9 cellular contexts compared by ENCODE assay signal in genomic region chr1:39269349-39269748, GRCh38.
DNase-seq lines count a peak whose midpoint lies in the region; ATAC-seq, FAIRE-seq and TF ChIP-seq lines count a peak whose summit lies in the region.
"Had no signal": no experiment of that assay in that cellular context is flagged by ENCODE, and none has a peak within 500 bp of the region (broad histone marks: within the 10 kb centered on the region; RNA-seq: fewer than 3 reads in every experiment).

No MANE protein-coding gene starts in this region.

- no peak for TF ChIP-seq RAD21 in HepG2 (CRISPR knock-in tag; IDR thresholded peaks at IDR 0.05)

- FAIRE-seq in HepG2 (lab: Jason Lieb, UNC), result no peak

- no peak for ATAC-seq in HepG2

- H3K36me3 ChIP-seq in HepG2 (replicated peaks in 1 of 2; ENCODE audit: control insufficient read depth in 1 of 2, insufficient read depth in 2 of 2, low read length in 2 of 2), result peaks cover 2 to 5% of the 10 kb centered on the region in 2 experiments; a peak in 2 of 5 replicates

- no peak overlapping the region for H3K9ac ChIP-seq in HepG2 (ENCODE audit: insufficient read depth, low read depth, low read length)

- POLR2A ChIA-PET in HepG2 (lab: Yijun Ruan, JAX), result interaction anchor here (1.2 kb wide), 1 partner anchor 171 kb away, joined by 3 read pairs; no protein-coding TSS in a partner anchor

- H3K79me2 ChIP-seq in HepG2 (ENCODE audit: insufficient read depth, low read length), result peaks cover 7% of the 10 kb centered on the region

- intact Hi-C loops in HepG2 (cut with micrococcal nuclease; ENCODE audit: unreplicated experiment), result no loop called here

- H3K27me3 ChIP-seq in HepG2 (ENCODE audit: control insufficient read depth in 1 of 2, insufficient read depth in 2 of 2, low read length in 2 of 2), result no peaks in the 10 kb centered on the region

- in situ Hi-C loops in HepG2 (cut with HindIII; ENCODE audit: extremely low pct_ligation_motif_present, low pct_unique_long_range_greater_than_20kb), result no loop called here

- H3K4me1 ChIP-seq in HepG2 (ENCODE audit: insufficient read depth, low read length), result peaks cover 32% of the 10 kb centered on the region

- 100% methylated on average over 1 of the region's 2 CpGs for WGBS in HepG2 (ENCODE audit: low lambda C conversion rate)

- H3K4me3 ChIP-seq in iPS-11a (ENCODE audit: low read depth, low read length), result peak overlapping the region; percentile 28
- H3K4me3 ChIP-seq in HepG2 (replicated peaks in 1 of 3; ENCODE audit: insufficient read depth in 1 of 3, low read depth in 2 of 3, low read length in 3 of 3), result no peak overlapping the region

- DNase-seq in NCI-H748 (lab: John Stamatoyannopoulos, UW; ENCODE audit: unreplicated experiment) (peak; percentile 87), NCI-H748 treated with DMSO at 0.1 percent for 48 hours (lab: John Stamatoyannopoulos, UW) (no peak), superior temporal gyrus (ENCODE audit: extremely low spot score) (peak; percentile 53), GF-D8 (lab: John Stamatoyannopoulos, UW) (no peak), AML-193 (lab: John Stamatoyannopoulos, UW) (no peak), HepG2 (ENCODE audit: low spot score) (no peak)
- DNase-seq: activated naive CD4-positive, alpha-beta T cell had no signal

- CTCF ChIA-PET in HepG2 (lab: Yijun Ruan, JAX; ENCODE audit: low intra/inter-chr PET ratio, low total read pairs), result no interaction called here

- 0 out of 2 replicates have a peak, but pooled peaks cover 6% of the 10 kb centered on the region for H4K20me1 ChIP-seq in HepG2 (ENCODE audit: insufficient read depth, low read length)

- TF ChIP-seq EP300 in HepG2 (IDR thresholded peaks at IDR 0.05; ENCODE audit: low read depth in 2 of 2, low read length in 2 of 2), result no peak
- no peak for TF ChIP-seq EP300 in HepG2 (CRISPR knock-in tag; IDR thresholded peaks at IDR 0.05; ENCODE audit: borderline replicate concordance)

- TF ChIP-seq CTCF in VCaP (conservative IDR thresholded peaks at IDR 0.05) (no peak), HepG2 (CRISPR knock-in tag; IDR thresholded peaks at IDR 0.05) (no peak)

- BruUV-seq in HepG2 (replicated peaks; lab: Mats Ljungman, UMichigan), result no TSS peak

- H3K4me2 ChIP-seq in HepG2 (ENCODE audit: low read depth, low read length), result no peak overlapping the region

- no peak for TF ChIP-seq POLR2A in HepG2 (IDR thresholded peaks at IDR 0.05; ENCODE audit: insufficient read depth in 1 of 2, low read depth in 2 of 2, low read length in 2 of 2)

- H3K9me3 ChIP-seq in HepG2 (ENCODE audit: low read length), result no peaks in the 10 kb centered on the region

- H3K27ac ChIP-seq in VCaP, result peak overlapping the region; percentile 85
- H3K27ac ChIP-seq in HepG2 (ENCODE audit: extremely low read length, insufficient read depth, low read length), result no peak overlapping the region

- no peak overlapping the region for H2AFZ ChIP-seq in HepG2 (ENCODE audit: low read length)

TF ChIP-seq in HepG2, 621 proteins besides CTCF, POLR2A, EP300 and RAD21:
- no peak for TF ChIP-seq ZNF713 (CRISPR knock-in tag; IDR thresholded peaks at IDR 0.05)

Comparison
In these comparisons a context has a peak if more than half of its experiments do, and no peak if none do; other contexts are left out.
1. DNase-seq: peak in NCI-H748 (single experiment) and superior temporal gyrus (single experiment); none in NCI-H748 treated with DMSO at 0.1 percent for 48 hours (single experiment), GF-D8 (single experiment), AML-193 (0 of 2) and HepG2 (single experiment).